9 cellular contexts compared by ENCODE assay signal in genomic region chr11:86064236-86064803, GRCh38. TPM values are rescaled to one million over a fixed set of nuclear protein-coding genes. Genes with fewer than 3 reads are reported as not detected.
DNase-seq lines count a peak whose midpoint lies in the region; ATAC-seq, FAIRE-seq and TF ChIP-seq lines count a peak whose summit lies in the region.
"Had no signal": no experiment of that assay in that cellular context is flagged by ENCODE, and none has a peak within 500 bp of the region (broad histone marks: within the 10 kb centered on the region; RNA-seq: fewer than 3 reads in every experiment).

No MANE protein-coding gene starts in this region.

- no peak overlapping the region for H2BK12ac ChIP-seq in neuronal stem cell (ENCODE audit: low read length)

- CTCF ChIA-PET in activated naive CD4-positive, alpha-beta T cell treated with anti-CD3 and anti-CD28 coated beads for 36 hours (lab: Charles Lee) = interaction anchor here (5.9 to 6.9 kb wide), 2 partner anchors 22 to 129 kb away, joined by 42 to 47 read pairs; no protein-coding TSS in a partner anchor

- peaks cover 86% of the 10 kb centered on the region for H4K20me1 ChIP-seq in hepatocyte (ENCODE audit: insufficient read depth, poor library complexity, severe bottlenecking)

- H2AFZ ChIP-seq in hepatocyte = no peak overlapping the region
- H2AFZ ChIP-seq in neuronal stem cell (ENCODE audit: low read length) = no peak overlapping the region

- no peak overlapping the region for H2AK5ac ChIP-seq in neuronal stem cell (ENCODE audit: low read depth, low read length)

- H3K36me3 ChIP-seq in hepatocyte (replicated peaks; ENCODE audit: insufficient read depth, low read depth) (no peaks in the 10 kb centered on the region), tibial nerve (no peaks in the 10 kb centered on the region), neuronal stem cell (replicated peaks in 1 of 2; ENCODE audit: control insufficient read depth in 2 of 2, insufficient read depth in 2 of 2, low read length in 2 of 2) (no peaks in the 10 kb centered on the region)
- H3K36me3 ChIP-seq: ovary had no signal

- no peak overlapping the region for H3K9ac ChIP-seq in neuronal stem cell (ENCODE audit: low read depth, low read length, poor library complexity)

- H3K18ac ChIP-seq in neuronal stem cell (ENCODE audit: low read length) = no peak overlapping the region

- H4K8ac ChIP-seq in neuronal stem cell (ENCODE audit: low read depth, low read length) = no peak overlapping the region

- no peak overlapping the region for H2BK15ac ChIP-seq in neuronal stem cell (ENCODE audit: low read length)

- H4K91ac ChIP-seq in neuronal stem cell (ENCODE audit: low read depth, low read length, poor library complexity) = no peak overlapping the region

- no peak for TF ChIP-seq EP300 in tibial nerve (IDR thresholded peaks at IDR 0.05)

- no peak overlapping the region for H3K27ac ChIP-seq in hepatocyte
- peak overlapping the region in 3 of 4 donors; percentile 31 to 99 (median 99) for H3K27ac ChIP-seq in tibial nerve
- no peak overlapping the region for H3K27ac ChIP-seq in neuronal stem cell (replicated peaks; ENCODE audit: low read length)
- H3K27ac ChIP-seq: ovary had no signal

- H3K36me3 Mint-ChIP-seq in activated naive CD4-positive, alpha-beta T cell treated with anti-CD3 and anti-CD28 coated beads for 36 hours (ENCODE audit: low read depth) = peaks cover 15% of the 10 kb centered on the region
- H3K36me3 Mint-ChIP-seq in activated naive CD4-positive, alpha-beta T cell treated with anti-CD3 and anti-CD28 coated beads, Interleukin-2, amount 50 U/mL, for 72 hours = peaks cover 29 to 54% of the 10 kb centered on the region in 2 donors

- no peak overlapping the region for H3K14ac ChIP-seq in neuronal stem cell (ENCODE audit: low read length)

- ATAC-seq in activated naive CD4-positive, alpha-beta T cell treated with anti-CD3 and anti-CD28 coated beads, Interleukin-2, amount 50 U/mL, for 72 hours = no peak

- FAIRE-seq in RCC 7860 (lab: Jason Lieb, UNC) = no peak

- H3K9me2 ChIP-seq in hepatocyte (replicated peaks; ENCODE audit: insufficient read depth) = no peaks in the 10 kb centered on the region

- H3K9me3 ChIP-seq in hepatocyte (ENCODE audit: low read depth) = no peaks in the 10 kb centered on the region
- no peaks in the 10 kb centered on the region for H3K9me3 ChIP-seq in tibial nerve
- H3K9me3 ChIP-seq in neuronal stem cell (replicated peaks in 1 of 2; ENCODE audit: control insufficient read depth in 2 of 2, insufficient read depth in 1 of 2, low read depth in 1 of 2, low read length in 2 of 2) = no peaks in the 10 kb centered on the region
- H3K9me3 ChIP-seq: ovary had no signal

- TF ChIP-seq CTCF in hepatocyte (IDR thresholded peaks at IDR 0.05; ENCODE audit: poor library complexity) (no peak), tibial nerve (IDR thresholded peaks at IDR 0.05) (no peak)

- H2BK120ac ChIP-seq in neuronal stem cell (ENCODE audit: low read depth, low read length) = no peak overlapping the region

- H3K23ac ChIP-seq in neuronal stem cell (ENCODE audit: low read depth, low read length, poor library complexity) = no peak overlapping the region

- intact Hi-C loops in activated naive CD4-positive, alpha-beta T cell treated with anti-CD3 and anti-CD28 coated beads for 36 hours (cut with micrococcal nuclease) = no loop called here

- no peak overlapping the region for H2BK5ac ChIP-seq in neuronal stem cell (ENCODE audit: low read length)

- peaks cover 2% of the 10 kb centered on the region for H3K9me3 Mint-ChIP-seq in activated naive CD4-positive, alpha-beta T cell treated with anti-CD3 and anti-CD28 coated beads for 36 hours
- H3K9me3 Mint-ChIP-seq in activated naive CD4-positive, alpha-beta T cell treated with anti-CD3 and anti-CD28 coated beads, Interleukin-2, amount 50 U/mL, for 72 hours = peaks cover 4 to 7% of the 10 kb centered on the region in 2 donors

- no peak overlapping the region for H3K4ac ChIP-seq in neuronal stem cell (ENCODE audit: low read length)

- H3K27ac Mint-ChIP-seq in activated naive CD4-positive, alpha-beta T cell treated with anti-CD3 and anti-CD28 coated beads for 36 hours = peak overlapping the region; percentile 59
- peak overlapping the region; percentile 63 to 84 for H3K27ac Mint-ChIP-seq in activated naive CD4-positive, alpha-beta T cell treated with anti-CD3 and anti-CD28 coated beads, Interleukin-2, amount 50 U/mL, for 72 hours

- no peak for DNase-seq in activated naive CD4-positive, alpha-beta T cell treated with anti-CD3 and anti-CD28 coated beads for 36 hours
- no peak for DNase-seq in activated naive CD4-positive, alpha-beta T cell treated with Interleukin-2 at 50 U/mL for 16 hours
- no peak for DNase-seq in activated naive CD4-positive, alpha-beta T cell treated with anti-CD3 and anti-CD28 coated beads, Interleukin-2, amount 50 U/mL, for 72 hours (ENCODE audit: low spot score in 2 of 2)
- no peak for DNase-seq in hepatocyte (ENCODE audit: low spot score)
- DNase-seq in tibial nerve (ENCODE audit: low spot score in 2 of 2) = no peak
- DNase-seq in RCC 7860 (ENCODE audit: low spot score) = no peak
- no peak for DNase-seq in HK-2 (ENCODE audit: unreplicated experiment)
- no peak for DNase-seq in neuronal stem cell (ENCODE audit: low spot score)
- DNase-seq: ovary had no signal

- WGBS in hepatocyte (ENCODE audit: low lambda C conversion rate, missing lambda C conversion rate) = 76% methylated on average over 5 of the region's 5 CpGs
- WGBS in tibial nerve, 2 donors = 53 to 70% methylated on average over 5 of the region's 5 CpGs
- no CpG with 5 or more reads among the region's 5 CpGs for WGBS in neuronal stem cell (ENCODE audit: extremely low coverage in 2 of 2, insufficient read length in 2 of 2, insufficient replicate concordance in 1 of 2), 2 donors

- H3K4me1 ChIP-seq in hepatocyte (ENCODE audit: insufficient read depth) = peaks cover 21% of the 10 kb centered on the region
- peaks cover 0 to 69% (median 41%) of the 10 kb centered on the region in 4 donors for H3K4me1 ChIP-seq in tibial nerve
- peaks cover 0 to 3% of the 10 kb centered on the region in 2 donors for H3K4me1 ChIP-seq in neuronal stem cell (ENCODE audit: control insufficient read depth in 2 of 2, insufficient read depth in 1 of 2, low read depth in 1 of 2, low read length in 2 of 2)

- peaks cover 58% of the 10 kb centered on the region for H3K4me1 Mint-ChIP-seq in activated naive CD4-positive, alpha-beta T cell treated with anti-CD3 and anti-CD28 coated beads for 36 hours (ENCODE audit: low read depth)

- H3K4me3 ChIP-seq in hepatocyte (no peak overlapping the region), tibial nerve (peak overlapping the region in 1 of 4 donors; percentile 100), neuronal stem cell (ENCODE audit: low read length in 2 of 2) (no peak overlapping the region)
- H3K4me3 ChIP-seq: ovary had no signal

- no peak for TF ChIP-seq POLR2A in tibial nerve (IDR thresholded peaks at IDR 0.05)

- peaks cover 6% of the 10 kb centered on the region for H3K79me1 ChIP-seq in neuronal stem cell (ENCODE audit: low read depth, low read length)

- H3K4me2 ChIP-seq in hepatocyte (peak overlapping the region; percentile 72), neuronal stem cell (ENCODE audit: insufficient read depth, low read length, poor library complexity, severe bottlenecking) (no peak overlapping the region)

- H3K4me3 Mint-ChIP-seq in activated naive CD4-positive, alpha-beta T cell treated with anti-CD3 and anti-CD28 coated beads for 36 hours = peak overlapping the region; percentile 57

- peaks cover 95% of the 10 kb centered on the region for H3K79me2 ChIP-seq in hepatocyte

- H3K27me3 ChIP-seq in hepatocyte (no peaks in the 10 kb centered on the region), tibial nerve (no peaks in the 10 kb centered on the region), neuronal stem cell (ENCODE audit: control insufficient read depth in 3 of 3, insufficient read depth in 3 of 3, low read depth in 1 of 3, low read length in 3 of 3) (no peaks in the 10 kb centered on the region)
- H3K27me3 ChIP-seq: ovary had no signal

- H3K27me3 Mint-ChIP-seq in activated naive CD4-positive, alpha-beta T cell treated with anti-CD3 and anti-CD28 coated beads for 36 hours (ENCODE audit: low read depth) = no peaks in the 10 kb centered on the region

RNA-seq across cellular contexts. Expression of gene PICALM, which starts 4.6 kb away (rescaled TPM):
- 10 to 100 TPM; 38.6 to 42.3 TPM for total RNA-seq in activated naive CD4-positive, alpha-beta T cell treated with anti-CD3 and anti-CD28 coated beads for 36 hours
- total RNA-seq in activated naive CD4-positive, alpha-beta T cell treated with anti-CD3 and anti-CD28 coated beads, Interleukin-2, amount 50 U/mL, for 72 hours = 10 to 100 TPM; 65.4 to 82.1 TPM
- 197 and 248 TPM in 2 replicates for total RNA-seq in hepatocyte
- 46.4 and 47.7 TPM in 2 replicates for polyA plus RNA-seq in hepatocyte
- total RNA-seq in tibial nerve = 100 to 1,000 TPM; 287 to 339 (median 313) TPM
- polyA plus RNA-seq in neuronal stem cell (2013, experiment 1 of 2) = 73.0 TPM
- 70.7 TPM for polyA plus RNA-seq in neuronal stem cell (2013, experiment 2 of 2)

Comparison
In these comparisons a context has a peak if more than half of its experiments do, and no peak if none do; other contexts are left out.
1. H3K27ac ChIP-seq: peak in tibial nerve (3 of 4); none in hepatocyte (single experiment) and neuronal stem cell (single experiment).